1 cellular context compared by ENCODE assay signal in genomic region chr3:194137314-194138097, GRCh38.
A peak's percentile ranks its signal among the peaks of the same experiment; 100 is the strongest.
TF ChIP-seq lines count a peak whose summit lies in the region.

No MANE protein-coding gene starts in this region.

TF ChIP-seq in HEK293, 187 proteins besides CTCF, POLR2A, EP300 and RAD21 (continued from another document and continues in another):
- TF ChIP-seq SP7 (tag by site-specific recombination; IDR thresholded peaks at IDR 0.05), result peak; percentile 23; the same call in 1 of the 2 replicates
- TF ChIP-seq TRIM28 (IDR thresholded peaks at IDR 0.05; ENCODE audit: borderline replicate concordance, low read length), result no peak
- peak; percentile 76 for TF ChIP-seq PATZ1 (tag by site-specific recombination; IDR thresholded peaks at IDR 0.05)
- TF ChIP-seq ZNF658 (tag by site-specific recombination; IDR thresholded peaks at IDR 0.05), result no peak
- no peak for TF ChIP-seq ZNF621 (tag by site-specific recombination; IDR thresholded peaks at IDR 0.05)
- peak; percentile 40; the same call in 1 of the 2 replicates for TF ChIP-seq TCF7L2 (IDR thresholded peaks at IDR 0.05; ENCODE audit: borderline replicate concordance, low read depth, low read length)
- peak; percentile 33; the same call in 1 of the 2 replicates for TF ChIP-seq ZFHX2 (tag by site-specific recombination; conservative IDR thresholded peaks at IDR 0.05)
- peak; percentile 66; the same call in 1 of the 2 replicates for TF ChIP-seq ZBTB7A (tag by site-specific recombination; IDR thresholded peaks at IDR 0.05; ENCODE audit: low read depth)
- TF ChIP-seq ZBTB17 (tag by site-specific recombination; IDR thresholded peaks at IDR 0.05), result peak; percentile 57
- TF ChIP-seq KLF1 (tag by site-specific recombination; IDR thresholded peaks at IDR 0.05), result peak; percentile 38; the same call in 1 of the 2 replicates
- TF ChIP-seq ZSCAN16 (tag by site-specific recombination; IDR thresholded peaks at IDR 0.05), result no peak
- no peak for TF ChIP-seq ZNF600 (tag by site-specific recombination; IDR thresholded peaks at IDR 0.05)
- no peak for TF ChIP-seq ZNF518A (tag by site-specific recombination; conservative IDR thresholded peaks at IDR 0.05; ENCODE audit: low read depth)
- TF ChIP-seq ZNF341 (tag by site-specific recombination; IDR thresholded peaks at IDR 0.05; ENCODE audit: low read depth), result peak; percentile 43; the same call in 1 of the 2 replicates
- TF ChIP-seq KLF17 (tag by site-specific recombination; IDR thresholded peaks at IDR 0.05), result 0 out of 2 replicates have a peak, but pooled peaks have one; percentile 19
- TF ChIP-seq ZNF558 (tag by site-specific recombination; IDR thresholded peaks at IDR 0.05), result no peak
- peak; percentile 82 for TF ChIP-seq ZBTB8A (tag by site-specific recombination; IDR thresholded peaks at IDR 0.05)
- TF ChIP-seq ZSCAN23 (tag by site-specific recombination; IDR thresholded peaks at IDR 0.05), result no peak
- no peak for TF ChIP-seq ZNF214 (tag by site-specific recombination; IDR thresholded peaks at IDR 0.05; ENCODE audit: borderline replicate concordance)
- no peak for TF ChIP-seq ZNF354C (tag by site-specific recombination; IDR thresholded peaks at IDR 0.05; ENCODE audit: borderline replicate concordance, low read depth)
- TF ChIP-seq ZNF501 (tag by site-specific recombination; IDR thresholded peaks at IDR 0.05), result no peak
- TF ChIP-seq ZNF324 (tag by site-specific recombination; IDR thresholded peaks at IDR 0.05), result no peak
- TF ChIP-seq MYNN (tag by site-specific recombination; IDR thresholded peaks at IDR 0.05; ENCODE audit: borderline replicate concordance), result no peak
- no peak for TF ChIP-seq ZNF548 (tag by site-specific recombination; IDR thresholded peaks at IDR 0.05)
- peak; percentile 84 for TF ChIP-seq GLIS1 (tag by site-specific recombination; IDR thresholded peaks at IDR 0.05)
- TF ChIP-seq ZIC2 (tag by site-specific recombination; IDR thresholded peaks at IDR 0.05), result 0 out of 2 replicates have a peak, but pooled peaks have one; percentile 11
- 0 out of 2 replicates have a peak, but pooled peaks have one; percentile 33 for TF ChIP-seq KLF7 (tag by site-specific recombination; IDR thresholded peaks at IDR 0.05; ENCODE audit: borderline replicate concordance)
- no peak for TF ChIP-seq ELK4 (IDR thresholded peaks at IDR 0.05; ENCODE audit: borderline replicate concordance, low read depth, low read length)
- TF ChIP-seq SP3 (tag by site-specific recombination; IDR thresholded peaks at IDR 0.05), result no peak; the same call in 1 of the 2 replicates
- TF ChIP-seq ZNF560 (tag by site-specific recombination; IDR thresholded peaks at IDR 0.05; ENCODE audit: borderline replicate concordance), result no peak
- no peak for TF ChIP-seq ZNF660 (tag by site-specific recombination; IDR thresholded peaks at IDR 0.05)
- TF ChIP-seq ZNF394 (tag by site-specific recombination; IDR thresholded peaks at IDR 0.05; ENCODE audit: borderline replicate concordance), result no peak
- no peak for TF ChIP-seq ZNF791 (tag by site-specific recombination; IDR thresholded peaks at IDR 0.05)
- TF ChIP-seq ZNF530 (tag by site-specific recombination; IDR thresholded peaks at IDR 0.05; ENCODE audit: low read depth), result no peak
- TF ChIP-seq ZNF792 (tag by site-specific recombination; IDR thresholded peaks at IDR 0.05), result no peak
- TF ChIP-seq IKZF3 (tag by site-specific recombination; IDR thresholded peaks at IDR 0.05), result no peak; the same call in 1 of the 2 replicates
- no peak; the same call in 1 of the 2 replicates for TF ChIP-seq PRDM4 (tag by site-specific recombination; IDR thresholded peaks at IDR 0.05)
- no peak for TF ChIP-seq ZNF292 (tag by site-specific recombination; IDR thresholded peaks at IDR 0.05; ENCODE audit: borderline replicate concordance, low read depth)
- no peak for TF ChIP-seq ZBTB1 (tag by site-specific recombination; IDR thresholded peaks at IDR 0.05)
- TF ChIP-seq ZNF561 (tag by site-specific recombination; IDR thresholded peaks at IDR 0.05; ENCODE audit: borderline replicate concordance), result no peak
- no peak for TF ChIP-seq ZBTB20 (tag by site-specific recombination; IDR thresholded peaks at IDR 0.05)
- no peak for TF ChIP-seq ZNF610 (tag by site-specific recombination; IDR thresholded peaks at IDR 0.05; ENCODE audit: borderline replicate concordance)
- no peak for TF ChIP-seq ZNF544 (tag by site-specific recombination; IDR thresholded peaks at IDR 0.05)
- TF ChIP-seq GLIS2 (tag by site-specific recombination; IDR thresholded peaks at IDR 0.05), result peak; percentile 74; the same call in 1 of the 2 replicates
- no peak for TF ChIP-seq ZNF2 (tag by site-specific recombination; IDR thresholded peaks at IDR 0.05)
- TF ChIP-seq ZNF274 (IDR thresholded peaks at IDR 0.05; ENCODE audit: low read length), result no peak
- TF ChIP-seq ZNF274 (tag by site-specific recombination; IDR thresholded peaks at IDR 0.05; ENCODE audit: borderline replicate concordance), result no peak
- no peak for TF ChIP-seq ZBTB44 (tag by site-specific recombination; IDR thresholded peaks at IDR 0.05)
- no peak for TF ChIP-seq ZFP3 (tag by site-specific recombination; IDR thresholded peaks at IDR 0.05; ENCODE audit: low read depth)
- no peak for TF ChIP-seq ZNF704 (tag by site-specific recombination; IDR thresholded peaks at IDR 0.05)
- no peak for TF ChIP-seq ZNF654 (tag by site-specific recombination; IDR thresholded peaks at IDR 0.05; ENCODE audit: low read depth)
- TF ChIP-seq ZNF138 (tag by site-specific recombination; IDR thresholded peaks at IDR 0.05; ENCODE audit: borderline replicate concordance), result no peak
- no peak for TF ChIP-seq ZBTB21 (tag by site-specific recombination; IDR thresholded peaks at IDR 0.05)
- no peak for TF ChIP-seq ZNF639 (tag by site-specific recombination; IDR thresholded peaks at IDR 0.05)
- no peak for TF ChIP-seq ZNF629 (tag by site-specific recombination; IDR thresholded peaks at IDR 0.05)
- no peak for TF ChIP-seq BCL11B (tag by site-specific recombination; IDR thresholded peaks at IDR 0.05; ENCODE audit: low read depth)
